In genomic region chr11:116648229-116649174, GRCh38 we compare ENCODE assay signal across 20 cellular contexts.
"Had no signal": no experiment of that assay in that cellular context is flagged by ENCODE, and none has a peak within 500 bp of the region (broad histone marks: within the 10 kb centered on the region; RNA-seq: fewer than 3 reads in every experiment).

No MANE protein-coding gene starts in this region.

- H3K4me3 Mint-ChIP-seq: activated CD4-positive, alpha-beta memory T cell treated with anti-CD3 and anti-CD28 coated beads, Interleukin-2, amount 10 ng/mL, durations not matched to agents 7 days and 5 days; activated CD4-positive, alpha-beta T cell treated with anti-CD3 and anti-CD28 coated beads, Interleukin-2, amount 10 ng/mL, durations not matched to agents 24 days and 14 days; activated naive CD4-positive, alpha-beta T cell treated with anti-CD3 and anti-CD28 coated beads, Interleukin-2, amount 50 U/mL, for 24 hours; activated T-helper 1 cell treated with anti-CD3 and anti-CD28 coated beads, Interleukin-12 subunit alpha, Interleukin-12 subunit beta, Interleukin-2, Interleukin-4 antibody, amounts not matched to agents 30 ng/mL and 10 ng/mL and 1 ng/mL, durations not matched to agents 14 hours and 24 hours and 36 hours; endodermal cell; naive B cell; stimulated activated naive B cell treated with anti-CD40 and anti-IgM and Interleukin-4, amounts not matched to agents 10 μg/mL and 1 μg/mL and 100 μg/mL, for 72 hours; T-helper 17 cell had no signal

- H3K36me3 Mint-ChIP-seq: activated naive CD4-positive, alpha-beta T cell treated with anti-CD3 and anti-CD28 coated beads, Interleukin-2, amount 50 U/mL, for 24 hours; naive B cell; stimulated activated naive B cell treated with anti-CD40 and anti-IgM and Interleukin-4, amounts not matched to agents 10 μg/mL and 1 μg/mL and 100 μg/mL, for 72 hours had no signal

- H3K27me3 ChIP-seq: ascending aorta, brain microvascular endothelial cell, sigmoid colon, upper lobe of left lung had no signal

- H3K9me3 Mint-ChIP-seq: activated CD4-positive, alpha-beta memory T cell treated with anti-CD3 and anti-CD28 coated beads, Interleukin-2, amount 10 ng/mL, durations not matched to agents 7 days and 5 days; activated CD4-positive, alpha-beta T cell treated with anti-CD3 and anti-CD28 coated beads, Interleukin-2, amount 10 ng/mL, durations not matched to agents 24 days and 14 days; activated naive CD4-positive, alpha-beta T cell treated with anti-CD3 and anti-CD28 coated beads, Interleukin-2, amount 50 U/mL, for 24 hours; activated T-helper 1 cell treated with anti-CD3 and anti-CD28 coated beads, Interleukin-12 subunit alpha, Interleukin-12 subunit beta, Interleukin-2, Interleukin-4 antibody, amounts not matched to agents 30 ng/mL and 10 ng/mL and 1 ng/mL, durations not matched to agents 14 hours and 24 hours and 36 hours had no signal

- DNase-seq: activated CD4-positive, alpha-beta memory T cell treated with anti-CD3 and anti-CD28 coated beads, Interleukin-2, amount 10 ng/mL, durations not matched to agents 7 days and 5 days; activated CD4-positive, alpha-beta T cell treated with anti-CD3 and anti-CD28 coated beads, Interleukin-2, amount 10 ng/mL, durations not matched to agents 24 days and 14 days; activated gamma-delta T cell treated with Interleukin-2 at 50 U/mL for 16 hours; brain microvascular endothelial cell; caudate nucleus; endodermal cell; heart right ventricle; lower lobe of right lung; naive B cell; sigmoid colon; stimulated activated CD4-positive, alpha-beta T cell treated with anti-CD3 and anti-CD28 coated beads, Interleukin-15, amount 100 ng/mL, for 24 hours; stimulated activated naive B cell treated with anti-CD40 and anti-IgM and Interleukin-4, amounts not matched to agents 10 μg/mL and 1 μg/mL and 100 μg/mL, for 72 hours; T-helper 17 cell; upper lobe of left lung had no signal

- H3K27ac ChIP-seq: ascending aorta, brain microvascular endothelial cell, heart right ventricle, lower lobe of right lung, sigmoid colon, upper lobe of left lung, VCaP had no signal

- H3K4me3 ChIP-seq: ascending aorta, heart right ventricle, lower lobe of right lung, sigmoid colon, smooth muscle cell, upper lobe of left lung had no signal

- ATAC-seq: activated CD4-positive, CD25-positive, alpha-beta regulatory T cell treated with anti-CD3 and anti-CD28 coated beads, Interleukin-2, amount 50 U/mL, for 24 hours; lower lobe of right lung; T-helper 17 cell had no signal

- H3K27ac Mint-ChIP-seq: activated CD4-positive, alpha-beta memory T cell treated with anti-CD3 and anti-CD28 coated beads, Interleukin-2, amount 10 ng/mL, durations not matched to agents 7 days and 5 days; activated CD4-positive, alpha-beta T cell treated with anti-CD3 and anti-CD28 coated beads, Interleukin-2, amount 10 ng/mL, durations not matched to agents 24 days and 14 days; activated naive CD4-positive, alpha-beta T cell treated with anti-CD3 and anti-CD28 coated beads, Interleukin-2, amount 50 U/mL, for 24 hours; activated T-helper 1 cell treated with anti-CD3 and anti-CD28 coated beads, Interleukin-12 subunit alpha, Interleukin-12 subunit beta, Interleukin-2, Interleukin-4 antibody, amounts not matched to agents 30 ng/mL and 10 ng/mL and 1 ng/mL, durations not matched to agents 14 hours and 24 hours and 36 hours; endodermal cell; naive B cell; stimulated activated naive B cell treated with anti-CD40 and anti-IgM and Interleukin-4, amounts not matched to agents 10 μg/mL and 1 μg/mL and 100 μg/mL, for 72 hours; T-helper 17 cell had no signal

- H3K4me1 Mint-ChIP-seq: activated CD4-positive, alpha-beta memory T cell treated with anti-CD3 and anti-CD28 coated beads, Interleukin-2, amount 10 ng/mL, durations not matched to agents 7 days and 5 days; activated CD4-positive, alpha-beta T cell treated with anti-CD3 and anti-CD28 coated beads, Interleukin-2, amount 10 ng/mL, durations not matched to agents 24 days and 14 days; activated naive CD4-positive, alpha-beta T cell treated with anti-CD3 and anti-CD28 coated beads, Interleukin-2, amount 50 U/mL, for 24 hours; endodermal cell; stimulated activated naive B cell treated with anti-CD40 and anti-IgM and Interleukin-4, amounts not matched to agents 10 μg/mL and 1 μg/mL and 100 μg/mL, for 72 hours had no signal

- H3K4me1 ChIP-seq: ascending aorta, heart right ventricle, lower lobe of right lung, sigmoid colon, upper lobe of left lung had no signal

- H3K9me3 ChIP-seq: ascending aorta, lower lobe of right lung, upper lobe of left lung had no signal

- H3K36me3 ChIP-seq: ascending aorta, brain microvascular endothelial cell, heart right ventricle, lower lobe of right lung, sigmoid colon, upper lobe of left lung had no signal
